ENCODE assay signal across 8 cellular contexts in the genomic region with DNA sequence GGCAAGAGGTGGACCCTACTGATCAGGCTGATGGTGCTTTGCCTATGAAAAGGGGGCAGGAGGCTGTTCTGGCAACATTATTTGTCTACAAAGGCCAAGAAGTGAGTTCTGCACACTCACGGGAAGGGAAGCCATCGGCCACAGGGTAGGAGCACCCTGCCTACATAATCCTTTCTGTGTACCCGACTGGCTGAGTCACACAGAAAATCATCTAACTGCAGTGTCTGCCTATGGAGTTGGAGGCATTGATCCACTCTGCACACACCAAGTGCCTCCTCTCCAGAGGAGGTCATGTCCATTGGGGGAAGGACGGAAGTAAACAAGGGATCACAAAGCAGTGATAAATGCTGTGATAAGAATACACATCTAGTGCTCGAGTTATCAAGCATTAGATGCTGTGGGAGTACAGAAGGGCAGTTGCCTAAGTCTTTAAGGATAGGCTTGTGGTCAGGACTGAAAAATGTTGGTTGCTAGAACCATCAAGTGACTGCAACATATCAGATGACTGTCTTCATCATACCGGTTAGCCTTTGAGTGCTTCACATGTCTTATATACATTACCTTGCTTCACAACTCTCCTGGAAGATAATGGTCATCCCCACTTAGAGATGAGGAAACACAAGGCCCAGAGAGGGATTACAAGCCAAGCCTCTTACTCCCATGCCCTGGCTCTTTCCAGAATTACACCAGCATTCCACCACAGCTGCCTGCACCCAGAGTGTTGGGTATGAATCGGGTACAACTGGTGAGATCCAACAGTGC. TPM values are rescaled to one million over a fixed set of nuclear protein-coding genes. Genes with fewer than 3 reads are reported as not detected.
DNase-seq lines count a peak whose midpoint lies in the region; ATAC-seq and TF ChIP-seq lines count a peak whose summit lies in the region.

No MANE protein-coding gene starts in this region.

- intact Hi-C loops in activated CD4-positive, alpha-beta T cell treated with anti-CD3 and anti-CD28 coated beads for 36 hours (cut with DNase I, micrococcal nuclease), result loop anchor here (1.0 to 10.0 kb wide), 8 partner anchors 7 to 673 kb away; a partner anchor contains a TSS

- H3K9me3 Mint-ChIP-seq in activated T-cell treated with anti-CD3 and anti-CD28 coated beads, Interleukin-2, amount 50 U/mL, for 4 hours, result no peaks in the 10 kb centered on the region
- H3K9me3 Mint-ChIP-seq in WTC11, result no peaks in the 10 kb centered on the region
- H3K9me3 Mint-ChIP-seq in immature natural killer cell, result no peaks in the 10 kb centered on the region
- no peaks in the 10 kb centered on the region for H3K9me3 Mint-ChIP-seq in stimulated activated naive CD8-positive, alpha-beta T cell treated with anti-CD3 and anti-CD28 coated beads, Interleukin-15, amount 100 ng/mL, for 72 hours
- no peaks in the 10 kb centered on the region for H3K9me3 Mint-ChIP-seq in activated CD4-positive, alpha-beta T cell treated with anti-CD3 and anti-CD28 coated beads for 36 hours (ENCODE audit: low read depth)

- peaks cover 1% of the 10 kb centered on the region for H3K36me3 Mint-ChIP-seq in activated T-cell treated with anti-CD3 and anti-CD28 coated beads, Interleukin-2, amount 50 U/mL, for 4 hours (ENCODE audit: insufficient read depth)
- H3K36me3 Mint-ChIP-seq in WTC11 (no peaks in the 10 kb centered on the region), immature natural killer cell (no peaks in the 10 kb centered on the region)
- no peaks in the 10 kb centered on the region for H3K36me3 Mint-ChIP-seq in activated CD4-positive, alpha-beta T cell treated with anti-CD3 and anti-CD28 coated beads for 36 hours (ENCODE audit: low read depth)

- no peak for ATAC-seq in activated T-cell treated with anti-CD3 and anti-CD28 coated beads, Interleukin-2, amount 50 U/mL, for 4 hours
- ATAC-seq in WTC11, result no peak
- no peak for ATAC-seq in stimulated activated naive CD8-positive, alpha-beta T cell treated with anti-CD3 and anti-CD28 coated beads, Interleukin-15, amount 100 ng/mL, for 72 hours
- ATAC-seq in activated CD4-positive, alpha-beta T cell treated with anti-CD3 and anti-CD28 coated beads for 36 hours, result no peak
- ATAC-seq in GM21619 (IDR thresholded peaks at IDR 0.05; ENCODE audit: unreplicated experiment), result no peak

- no peak for TF ChIP-seq CTCF in WTC11 (IDR thresholded peaks at IDR 0.05)

- peaks cover 66% of the 10 kb centered on the region for H3K27me3 Mint-ChIP-seq in activated T-cell treated with anti-CD3 and anti-CD28 coated beads, Interleukin-2, amount 50 U/mL, for 4 hours (ENCODE audit: low read depth)
- peaks cover 17% of the 10 kb centered on the region for H3K27me3 Mint-ChIP-seq in WTC11 (ENCODE audit: low read depth)
- H3K27me3 Mint-ChIP-seq in immature natural killer cell (ENCODE audit: low read depth in 3 of 3), result peaks cover 3 to 16% (median 10%) of the 10 kb centered on the region in 3 donors
- peaks cover 89% of the 10 kb centered on the region for H3K27me3 Mint-ChIP-seq in stimulated activated naive CD8-positive, alpha-beta T cell treated with anti-CD3 and anti-CD28 coated beads, Interleukin-15, amount 100 ng/mL, for 72 hours
- peaks cover 60% of the 10 kb centered on the region for H3K27me3 Mint-ChIP-seq in activated CD4-positive, alpha-beta T cell treated with anti-CD3 and anti-CD28 coated beads for 36 hours

- CTCF ChIA-PET in WTC11 (lab: Charles Lee), result interaction anchor here (0.9 to 3.7 kb wide), 8 partner anchors 11 to 183 kb away, joined by 3 to 44 read pairs (median 8); no protein-coding TSS in a partner anchor
- CTCF ChIA-PET in activated CD4-positive, alpha-beta T cell treated with anti-CD3 and anti-CD28 coated beads for 36 hours (lab: Charles Lee), result no interaction called here

- peaks cover 17% of the 10 kb centered on the region for H3K4me1 Mint-ChIP-seq in activated T-cell treated with anti-CD3 and anti-CD28 coated beads, Interleukin-2, amount 50 U/mL, for 4 hours (ENCODE audit: low read depth)
- H3K4me1 Mint-ChIP-seq in WTC11 (peaks cover 13% of the 10 kb centered on the region), immature natural killer cell (peaks cover 12 to 19% of the 10 kb centered on the region in 2 donors)
- H3K4me1 Mint-ChIP-seq in stimulated activated naive CD8-positive, alpha-beta T cell treated with anti-CD3 and anti-CD28 coated beads, Interleukin-15, amount 100 ng/mL, for 72 hours, result peaks cover 39% of the 10 kb centered on the region
- peaks cover 12% of the 10 kb centered on the region for H3K4me1 Mint-ChIP-seq in activated CD4-positive, alpha-beta T cell treated with anti-CD3 and anti-CD28 coated beads for 36 hours

- POLR2A ChIA-PET in WTC11 (lab: Charles Lee), result interaction anchor here (0.9 kb wide), 1 partner anchor 264 kb away, joined by 3 read pairs; no protein-coding TSS in a partner anchor
- POLR2A ChIA-PET in activated CD4-positive, alpha-beta T cell treated with anti-CD3 and anti-CD28 coated beads for 36 hours (lab: Charles Lee), result interaction anchor here (1.5 kb wide), 1 partner anchor 49 kb away, joined by 6 read pairs; no protein-coding TSS in a partner anchor

- H3K4me3 Mint-ChIP-seq in activated T-cell treated with anti-CD3 and anti-CD28 coated beads, Interleukin-2, amount 50 U/mL, for 4 hours, result peak overlapping the region; percentile 11
- peak overlapping the region; percentile 77 for H3K4me3 Mint-ChIP-seq in WTC11
- peak overlapping the region; percentile 66 to 86 (median 80) for H3K4me3 Mint-ChIP-seq in immature natural killer cell
- peak overlapping the region; percentile 74 to 76 for H3K4me3 Mint-ChIP-seq in stimulated activated naive CD8-positive, alpha-beta T cell treated with anti-CD3 and anti-CD28 coated beads, Interleukin-15, amount 100 ng/mL, for 72 hours
- no peak overlapping the region for H3K4me3 Mint-ChIP-seq in activated CD4-positive, alpha-beta T cell treated with anti-CD3 and anti-CD28 coated beads for 36 hours

- DNase-seq in activated T-cell treated with anti-CD3 and anti-CD28 coated beads, Interleukin-2, amount 50 U/mL, for 4 hours, result no peak
- DNase-seq in activated T-cell treated with anti-CD3 and anti-CD28 coated beads for 4 hours, result no peak
- no peak for DNase-seq in WTC11 (ENCODE audit: low spot score)
- DNase-seq in immature natural killer cell, result no peak
- DNase-seq in stimulated activated naive CD8-positive, alpha-beta T cell treated with anti-CD3 and anti-CD28 coated beads, Interleukin-15, amount 100 ng/mL, for 72 hours, result no peak
- DNase-seq in globus pallidus (ENCODE audit: low spot score), result no peak
- DNase-seq in activated CD4-positive, alpha-beta T cell treated with anti-CD3 and anti-CD28 coated beads for 36 hours, result no peak

- peak overlapping the region; percentile 95 for H3K27ac Mint-ChIP-seq in WTC11
- H3K27ac Mint-ChIP-seq in immature natural killer cell, result peak overlapping the region in 3 of 6 donors; percentile 68 to 75 (median 73)
- no peak overlapping the region for H3K27ac Mint-ChIP-seq in stimulated activated naive CD8-positive, alpha-beta T cell treated with anti-CD3 and anti-CD28 coated beads, Interleukin-15, amount 100 ng/mL, for 72 hours
- H3K27ac Mint-ChIP-seq in activated CD4-positive, alpha-beta T cell treated with anti-CD3 and anti-CD28 coated beads for 36 hours, result no peak overlapping the region

TF ChIP-seq in WTC11, 78 proteins besides CTCF, POLR2A, EP300 and RAD21:
- TF ChIP-seq TEAD1 (CRISPR knock-in tag; IDR thresholded peaks at IDR 0.05) (no peak), SOX15 (CRISPR knock-in tag; IDR thresholded peaks at IDR 0.05) (no peak), GABPB1 (CRISPR knock-in tag; IDR thresholded peaks at IDR 0.05) (peak; percentile 45; the same call in 1 of the 2 replicates)

RNA-seq across cellular contexts. Expression of a gene that starts 1.3 kb away (rescaled TPM):
- total RNA-seq in activated T-cell treated with anti-CD3 and anti-CD28 coated beads, Interleukin-2, amount 50 U/mL, for 4 hours, result 1 to 10 TPM; 1.9 to 3.2 (median 3.0) TPM
- total RNA-seq in WTC11 (2021), result 30.2 to 37.4 TPM (median 33.9 TPM) in 3 replicates
- polyA plus RNA-seq in immature natural killer cell, result 10 to 100 TPM; 11.2 to 14.5 (median 12.7) TPM
- 1 to 10 TPM; 1.3 to 1.7 TPM for total RNA-seq in activated CD4-positive, alpha-beta T cell treated with anti-CD3 and anti-CD28 coated beads for 36 hours

RNA-seq across cellular contexts. Expression of a gene that starts 28.5 kb away (rescaled TPM):
- total RNA-seq in activated T-cell treated with anti-CD3 and anti-CD28 coated beads, Interleukin-2, amount 50 U/mL, for 4 hours, result 10 to 100 TPM in 2 of 3 donors, 1 to 10 TPM in 1; 9.0 to 14.0 (median 13.6) TPM
- total RNA-seq in WTC11 (2021), result 7.6 to 9.0 TPM (median 7.7 TPM) in 3 replicates
- polyA plus RNA-seq in immature natural killer cell, result 10 to 100 TPM in 1 of 3 donors, 1 to 10 TPM in 2; 4.0 to 10.9 (median 5.1) TPM
- total RNA-seq in activated CD4-positive, alpha-beta T cell treated with anti-CD3 and anti-CD28 coated beads for 36 hours, result 1 to 10 TPM; 6.9 to 7.6 TPM

RNA-seq across cellular contexts. Expression of a gene that starts 55.5 kb away (rescaled TPM):
- 1,000 to 10,000 TPM; 1,591 to 1,973 (median 1,685) TPM for total RNA-seq in activated T-cell treated with anti-CD3 and anti-CD28 coated beads, Interleukin-2, amount 50 U/mL, for 4 hours
- 1,902 to 2,162 TPM (median 2,101 TPM) in 3 replicates for total RNA-seq in WTC11 (2021)
- polyA plus RNA-seq in immature natural killer cell, result 100 to 1,000 TPM; 517 to 724 (median 686) TPM
- total RNA-seq in activated CD4-positive, alpha-beta T cell treated with anti-CD3 and anti-CD28 coated beads for 36 hours, result 1,000 to 10,000 TPM; 2,222 to 2,735 TPM

RNA-seq across cellular contexts. Expression of a gene that starts 55.6 kb away (rescaled TPM):
- total RNA-seq in activated T-cell treated with anti-CD3 and anti-CD28 coated beads, Interleukin-2, amount 50 U/mL, for 4 hours, result 10 to 100 TPM; 20.5 to 24.2 (median 21.6) TPM
- total RNA-seq in WTC11 (2021), result 24.6 to 32.4 TPM (median 28.8 TPM) in 3 replicates
- 1 to 10 TPM; 2.7 to 6.4 (median 4.4) TPM for polyA plus RNA-seq in immature natural killer cell
- 10 to 100 TPM; 20.0 to 20.4 TPM for total RNA-seq in activated CD4-positive, alpha-beta T cell treated with anti-CD3 and anti-CD28 coated beads for 36 hours
